In the genomic region with DNA sequence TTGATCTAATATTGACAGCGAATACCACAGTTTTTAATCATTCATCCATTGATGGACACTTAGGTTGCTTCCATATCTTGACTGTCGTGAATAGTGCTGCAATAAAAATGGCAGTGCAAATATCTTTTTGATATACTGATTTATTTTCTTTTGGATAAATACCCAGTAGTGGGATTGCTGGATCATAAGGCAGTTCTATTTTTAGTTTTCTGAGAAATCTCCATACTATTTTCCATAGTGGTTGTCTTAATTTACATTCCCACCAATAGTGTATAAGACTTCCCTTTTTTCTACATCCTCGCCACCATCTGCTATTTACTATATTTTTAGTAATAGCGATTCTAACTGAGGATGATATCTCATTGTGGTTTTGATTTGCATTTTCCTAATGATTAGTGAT, we compare ENCODE assay signal across 35 cellular contexts.
"Had no signal": no experiment of that assay in that cellular context is flagged by ENCODE, and none has a peak within 500 bp of the region (broad histone marks: within the 10 kb centered on the region; RNA-seq: fewer than 3 reads in every experiment).

No MANE protein-coding gene starts in this region.

- H3K36me3 ChIP-seq: MG63 had no signal

- H3K9me3 ChIP-seq: MG63 had no signal

- H3K4me3 ChIP-seq: MG63 had no signal

- DNase-seq: Karpas-422, Kasumi-1, MG63, MM.1S, MV-4-11, NCI-H1048, NCI-H1092, NCI-H1092 treated with DMSO at 0.1 percent for 48 hours, NCI-H1105 treated with DMSO at 0.1 percent for 48 hours, NCI-H1417, NCI-H1417 treated with DMSO at 0.1 percent for 48 hours, NCI-H1436, NCI-H1436 treated with DMSO at 0.1 percent for 48 hours, NCI-H146, NCI-H1694, NCI-H1694 treated with DMSO at 0.1 percent for 48 hours, NCI-H187, NCI-H187 treated with DMSO at 0.1 percent for 48 hours, NCI-H1930, NCI-H2029, NCI-H2029 treated with DMSO at 0.1 percent for 48 hours, NCI-H2081, NCI-H2081 treated with DMSO at 0.1 percent for 48 hours, NCI-H2107, NCI-H2171, NCI-H2171 treated with DMSO at 0.1 percent for 48 hours, NCI-H2227 treated with DMSO at 0.1 percent for 48 hours, NCI-H226, NCI-H345, NCI-H446, NCI-H446 treated with DMSO at 0.1 percent for 48 hours, NCI-H510A, NCI-H510A treated with DMSO at 0.1 percent for 48 hours, NCI-H524, NCI-H524 treated with DMSO at 0.1 percent for 48 hours had no signal

- H3K27me3 ChIP-seq: MG63 had no signal
